ENCODE assay signal across 11 cellular contexts in the genomic region with DNA sequence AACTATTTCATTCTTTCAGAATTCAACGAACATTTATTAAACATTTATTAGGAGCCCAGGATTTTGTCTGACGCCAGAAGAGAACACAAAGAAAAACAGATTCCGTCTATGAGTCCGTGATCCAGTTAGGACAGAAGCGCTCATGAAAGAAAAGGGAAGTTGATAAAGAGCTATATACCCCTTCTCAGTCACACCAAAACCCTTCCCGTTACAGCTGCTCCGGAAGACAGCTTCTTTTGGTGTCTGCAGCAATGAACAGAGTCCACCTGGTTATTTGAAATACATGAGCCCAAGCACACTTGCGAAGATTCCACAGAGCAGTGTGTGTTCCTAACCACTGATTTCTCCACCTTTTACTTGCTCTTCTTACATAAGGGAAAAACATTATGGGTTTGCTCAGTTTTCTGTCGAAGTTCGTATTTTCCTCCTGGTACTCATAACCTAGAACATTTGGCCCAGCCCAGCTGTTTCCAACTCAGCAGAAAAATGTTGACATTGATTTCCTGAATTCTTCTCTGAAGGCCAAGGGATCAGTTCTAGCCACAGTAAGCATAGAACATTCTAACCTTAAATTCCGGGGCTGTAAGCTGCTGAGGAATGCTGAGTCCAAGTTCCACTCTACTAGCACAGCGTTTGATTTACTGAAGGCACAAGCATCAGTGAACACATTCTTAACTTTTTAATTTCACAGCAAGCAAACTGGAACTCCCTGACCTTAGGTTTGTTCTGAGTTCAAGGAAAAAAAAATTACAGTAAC.
DNase-seq lines count a peak whose midpoint lies in the region; ATAC-seq and TF ChIP-seq lines count a peak whose summit lies in the region.
"Had no signal": no experiment of that assay in that cellular context is flagged by ENCODE, and none has a peak within 500 bp of the region (broad histone marks: within the 10 kb centered on the region; RNA-seq: fewer than 3 reads in every experiment).

No MANE protein-coding gene starts in this region.

- no peak for TF ChIP-seq POLR2A in tibial nerve (IDR thresholded peaks at IDR 0.05)

- H3K4me3 ChIP-seq in tibial nerve: no peak overlapping the region

- WGBS in tibial nerve, 2 donors: 45 to 53% methylated on average over 12 of the region's 12 CpGs

- peak overlapping the region; percentile 50 to 91 (median 62) for H3K27ac ChIP-seq in tibial nerve
- H3K27ac ChIP-seq: VCaP had no signal

- no peaks in the 10 kb centered on the region for H3K27me3 Mint-ChIP-seq in effector memory CD8-positive, alpha-beta T cell
- H3K27me3 Mint-ChIP-seq: activated naive CD8-positive, alpha-beta T cell had no signal

- DNase-seq in OCI-M1 (lab: John Stamatoyannopoulos, UW) (peak; percentile 87), tibial nerve (ENCODE audit: low spot score in 2 of 2) (no peak), foreskin melanocyte (no peak), NCI-H2107 (lab: John Stamatoyannopoulos, UW) (no peak)
- DNase-seq in activated effector memory CD4-positive, alpha-beta T cell treated with anti-CD3 and anti-CD28 coated beads, Interleukin-2, amount 50 U/mL, for 16 hours: no peak
- no peak for DNase-seq in effector memory CD8-positive, alpha-beta T cell
- DNase-seq: NCI-H2171 had no signal

- TF ChIP-seq EP300 in tibial nerve (IDR thresholded peaks at IDR 0.05): no peak

- no peak for TF ChIP-seq CTCF in tibial nerve (IDR thresholded peaks at IDR 0.05)

- no peaks in the 10 kb centered on the region for H3K4me1 Mint-ChIP-seq in effector memory CD8-positive, alpha-beta T cell (ENCODE audit: low read depth in 2 of 2)

- H3K9me3 ChIP-seq in tibial nerve: no peaks in the 10 kb centered on the region

- H3K4me3 Mint-ChIP-seq in effector memory CD8-positive, alpha-beta T cell: no peak overlapping the region
- H3K4me3 Mint-ChIP-seq: activated naive CD8-positive, alpha-beta T cell had no signal

- H3K36me3 Mint-ChIP-seq in effector memory CD8-positive, alpha-beta T cell (ENCODE audit: insufficient read depth): no peaks in the 10 kb centered on the region
- H3K36me3 Mint-ChIP-seq: activated naive CD8-positive, alpha-beta T cell had no signal

- H3K27me3 ChIP-seq in tibial nerve: no peaks in the 10 kb centered on the region

- peaks cover 5 to 6% of the 10 kb centered on the region in 2 donors for H3K9me3 Mint-ChIP-seq in effector memory CD8-positive, alpha-beta T cell

- H3K4me1 ChIP-seq in tibial nerve: peaks cover 0 to 55% (median 13%) of the 10 kb centered on the region in 4 donors

- H3K36me3 ChIP-seq in tibial nerve: peaks cover 0 to 12% (median 0%) of the 10 kb centered on the region in 3 donors

- ATAC-seq in GM19395 (IDR thresholded peaks at IDR 0.05; ENCODE audit: unreplicated experiment): peak; percentile 78
- ATAC-seq in HG03039 (IDR thresholded peaks at IDR 0.05; ENCODE audit: unreplicated experiment): peak; percentile 66
- ATAC-seq in effector memory CD8-positive, alpha-beta T cell (replicated peaks): no peak

- H3K27ac Mint-ChIP-seq in effector memory CD8-positive, alpha-beta T cell: no peak overlapping the region
- H3K27ac Mint-ChIP-seq: activated naive CD8-positive, alpha-beta T cell had no signal
